ENCODE assay signal across 31 cellular contexts in the genomic region with DNA sequence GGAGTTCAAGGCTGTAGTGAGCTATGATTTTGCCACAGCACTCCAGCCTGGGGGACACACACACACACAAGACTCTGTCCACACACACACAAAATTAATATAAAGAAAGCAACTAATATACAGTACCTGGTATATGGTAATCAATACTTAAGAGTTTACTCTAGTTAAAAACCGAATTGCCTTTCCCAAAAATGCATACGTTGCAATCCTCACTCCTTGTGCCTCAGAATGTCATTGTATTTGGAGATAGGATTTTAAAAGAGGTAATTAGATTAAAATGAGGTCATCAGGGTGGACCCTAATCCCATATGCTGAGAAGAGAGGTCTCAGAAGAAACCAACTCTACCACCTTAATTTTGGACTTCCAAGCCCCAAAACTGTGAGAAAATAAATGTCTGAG.
"Had no signal": no experiment of that assay in that cellular context is flagged by ENCODE, and none has a peak within 500 bp of the region (broad histone marks: within the 10 kb centered on the region; RNA-seq: fewer than 3 reads in every experiment).

No MANE protein-coding gene starts in this region.

- H3K27me3 Mint-ChIP-seq: stimulated activated naive CD8-positive, alpha-beta T cell treated with anti-CD3 and anti-CD28 coated beads, Interleukin-15, amount 100 ng/mL, for 72 hours had no signal

- H3K4me3 Mint-ChIP-seq: natural killer cell; nephron; neural progenitor cell; stimulated activated memory B cell treated with anti-CD40 and anti-IgM and Interleukin-4, amounts not matched to agents 10 μg/mL and 1 μg/mL and 100 μg/mL, for 72 hours; stimulated activated naive CD8-positive, alpha-beta T cell treated with anti-CD3 and anti-CD28 coated beads, Interleukin-15, amount 100 ng/mL, for 72 hours; type B pancreatic cell had no signal

- H3K27ac Mint-ChIP-seq: natural killer cell; nephron; neural progenitor cell; progenitor cell of endocrine pancreas; stimulated activated memory B cell treated with anti-CD40 and anti-IgM and Interleukin-4, amounts not matched to agents 10 μg/mL and 1 μg/mL and 100 μg/mL, for 72 hours; stimulated activated naive CD8-positive, alpha-beta T cell treated with anti-CD3 and anti-CD28 coated beads, Interleukin-15, amount 100 ng/mL, for 72 hours; type B pancreatic cell had no signal

- ATAC-seq: natural killer cell; psoas muscle; right cardiac atrium; sciatic nerve; stimulated activated memory B cell treated with anti-CD40 and anti-IgM and Interleukin-4, amounts not matched to agents 10 μg/mL and 1 μg/mL and 100 μg/mL, for 72 hours; stimulated activated naive CD8-positive, alpha-beta T cell treated with anti-CD3 and anti-CD28 coated beads, Interleukin-15, amount 100 ng/mL, for 72 hours; stimulated activated naive CD8-positive, alpha-beta T cell treated with anti-CD3 and anti-CD28 coated beads, Interleukin-15, Interleukin-2, amounts not matched to agents 100 U/mL and 50 U/mL, for 24 hours; upper lobe of right lung had no signal

- H3K4me1 ChIP-seq: neural progenitor cell, parathyroid adenoma, psoas muscle, spleen, suprapubic skin, testis, tibial artery, transverse colon, upper lobe of right lung, uterus had no signal

- H3K9me3 ChIP-seq: ovary, psoas muscle, suprapubic skin, testis, transverse colon, upper lobe of right lung, uterus had no signal

- H2AFZ ChIP-seq: neural progenitor cell, parathyroid adenoma had no signal

- H3K36me3 Mint-ChIP-seq: natural killer cell, neural progenitor cell, type B pancreatic cell had no signal

- H3K27me3 ChIP-seq: ovary, suprapubic skin, testis, tibial artery, transverse colon, upper lobe of right lung, uterus had no signal

- H3K4me1 Mint-ChIP-seq: natural killer cell; nephron; neural progenitor cell; stimulated activated memory B cell treated with anti-CD40 and anti-IgM and Interleukin-4, amounts not matched to agents 10 μg/mL and 1 μg/mL and 100 μg/mL, for 72 hours; stimulated activated naive CD8-positive, alpha-beta T cell treated with anti-CD3 and anti-CD28 coated beads, Interleukin-15, amount 100 ng/mL, for 72 hours had no signal

- H3K4me3 ChIP-seq: neural progenitor cell, ovary, psoas muscle, skin epidermis, smooth muscle cell, spleen, suprapubic skin, testis, tibial artery, transverse colon, upper lobe of right lung, uterus had no signal

- H3K4me2 ChIP-seq: neural progenitor cell, smooth muscle cell had no signal

- H3K9ac ChIP-seq: neural progenitor cell, parathyroid adenoma had no signal

- DNase-seq: natural killer cell; occipital lobe; ovary; posterior cingulate gyrus; psoas muscle; right cardiac atrium; spleen; stimulated activated CD4-positive, alpha-beta T cell treated with anti-CD3 and anti-CD28 coated beads, Interleukin-12 subunit alpha, Interleukin-12 subunit beta, amount 100 ng/mL, for 4 hours; stimulated activated CD4-positive, alpha-beta T cell treated with anti-CD3 and anti-CD28 coated beads, Interleukin-1b, Interleukin-23, amount 100 ng/mL, for 48 hours; stimulated activated CD4-positive, alpha-beta T cell treated with anti-CD3 and anti-CD28 coated beads, Interleukin-4, amount 100 ng/mL, for 1 hour; stimulated activated CD4-positive, alpha-beta T cell treated with anti-CD3 and anti-CD28 coated beads, Interleukin-4, amount 100 ng/mL, for 4 hours; stimulated activated CD8-positive, alpha-beta memory T cell treated with anti-CD3 and anti-CD28 coated beads, Interleukin-4, amount 100 ng/mL, for 48 hours; stimulated activated naive CD4-positive, alpha-beta T cell; stimulated activated naive CD8-positive, alpha-beta T cell treated with anti-CD3 and anti-CD28 coated beads, Interleukin-15, amount 100 ng/mL, for 72 hours; stimulated activated naive CD8-positive, alpha-beta T cell treated with anti-CD3 and anti-CD28 coated beads, Interleukin-15, Interleukin-2, amounts not matched to agents 100 U/mL and 50 U/mL, for 24 hours; substantia nigra; testis; tibial artery; transverse colon; upper lobe of right lung; uterus had no signal

- H3K36me3 ChIP-seq: neural progenitor cell, ovary, spleen, suprapubic skin, tibial artery, transverse colon, upper lobe of right lung, uterus had no signal

- H3K27ac ChIP-seq: neural progenitor cell, ovary, parathyroid adenoma, psoas muscle, skin epidermis, spleen, suprapubic skin, testis, tibial artery, transverse colon, upper lobe of right lung, uterus had no signal
